In the genomic region with DNA sequence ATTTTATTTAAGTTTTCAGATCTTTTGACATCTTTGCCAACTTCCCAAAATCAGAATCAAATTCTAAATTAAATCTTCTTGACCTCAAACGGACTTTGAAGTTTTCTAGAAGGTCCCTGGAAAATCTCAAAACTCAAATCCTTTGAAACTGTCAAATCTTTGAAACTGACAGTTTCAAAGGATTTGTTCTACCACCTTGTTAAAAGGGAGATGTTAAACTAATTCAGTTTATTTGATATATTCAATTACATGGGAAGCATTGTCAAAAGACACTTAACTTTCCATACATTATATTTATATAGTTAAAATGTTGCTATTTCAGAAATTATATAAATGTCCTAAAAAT, we compare ENCODE assay signal across 25 cellular contexts. TPM values are rescaled to one million over a fixed set of nuclear protein-coding genes. Genes with fewer than 3 reads are reported as not detected.
"Had no signal": no experiment of that assay in that cellular context is flagged by ENCODE, and none has a peak within 500 bp of the region (broad histone marks: within the 10 kb centered on the region; RNA-seq: fewer than 3 reads in every experiment).

No MANE protein-coding gene starts in this region.

- DNase-seq: IMR-90, MV-4-11, NCI-H1048, NCI-H1105, NCI-H1417 treated with DMSO at 0.1 percent for 48 hours, NCI-H146, NCI-H1694 treated with DMSO at 0.1 percent for 48 hours, NCI-H1930, NCI-H2081, NCI-H2107, NCI-H2227 treated with DMSO at 0.1 percent for 48 hours, NCI-H446, NCI-H510A, NCI-H524 treated with DMSO at 0.1 percent for 48 hours, NCI-H69, NCI-H774, RPMI8226, SHP77, SK-N-SH, SW 1271, T-cell had no signal

- H3K27ac ChIP-seq: KMS-11 had no signal

- FAIRE-seq: RCC 7860 had no signal

- ATAC-seq: HepG2, T-cell had no signal

- H3K9me3 ChIP-seq: SK-N-SH had no signal

RNA-seq across cellular contexts. Expression of a gene that starts 3.4 kb away (rescaled TPM):
- total RNA-seq: HT1080, IMR-90 had no signal

RNA-seq across cellular contexts. Expression of a gene that starts 34.5 kb away (rescaled TPM):
- total RNA-seq: HepG2 had no signal
